ENCODE assay signal across 1 cellular context in the genomic region with DNA sequence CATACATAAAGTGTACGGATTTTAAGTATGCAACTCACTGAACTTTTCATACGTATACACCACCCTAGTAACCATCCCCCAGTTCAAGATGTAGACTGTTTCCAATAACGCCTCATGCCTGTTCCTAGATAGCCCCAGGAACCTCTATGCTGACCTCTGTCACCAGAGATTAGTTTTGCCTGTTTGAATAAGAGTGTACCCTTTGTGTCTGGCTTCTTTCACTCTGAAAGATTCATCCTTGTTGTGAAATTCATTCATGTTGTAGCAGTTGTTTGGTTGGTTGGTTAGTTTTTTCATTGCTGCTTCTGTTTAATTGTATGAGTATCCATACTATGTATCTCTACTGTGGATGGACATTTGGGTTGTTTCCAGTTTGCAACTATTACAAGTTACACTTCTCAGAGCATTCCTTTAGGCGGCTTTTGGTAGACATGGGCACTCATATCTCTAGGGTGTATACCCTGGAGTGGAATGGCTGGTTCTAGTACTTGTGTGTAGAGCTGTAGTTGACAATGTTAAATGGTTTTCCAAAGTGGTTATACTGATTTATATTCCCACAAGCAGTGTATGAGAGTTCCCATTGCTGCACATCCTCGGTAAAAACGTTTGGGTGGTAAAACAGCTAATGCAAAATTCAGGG.
TF ChIP-seq lines count a peak whose summit lies in the region.

No MANE protein-coding gene starts in this region.

TF ChIP-seq in K562, 482 proteins besides CTCF, POLR2A, EP300 and RAD21 (continued from another document and continues in another):
- TF ChIP-seq, protein P1, sequence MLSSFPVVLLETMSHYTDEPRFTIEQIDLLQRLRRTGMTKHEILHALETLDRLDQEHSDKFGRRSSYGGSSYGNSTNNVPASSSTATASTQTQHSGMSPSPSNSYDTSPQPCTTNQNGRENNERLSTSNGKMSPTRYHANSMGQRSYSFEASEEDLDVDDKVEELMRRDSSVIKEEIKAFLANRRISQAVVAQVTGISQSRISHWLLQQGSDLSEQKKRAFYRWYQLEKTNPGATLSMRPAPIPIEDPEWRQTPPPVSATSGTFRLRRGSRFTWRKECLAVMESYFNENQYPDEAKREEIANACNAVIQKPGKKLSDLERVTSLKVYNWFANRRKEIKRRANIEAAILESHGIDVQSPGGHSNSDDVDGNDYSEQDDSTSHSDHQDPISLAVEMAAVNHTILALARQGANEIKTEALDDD (IDR thresholded peaks at IDR 0.05) = no peak
- TF ChIP-seq, protein P2, sequence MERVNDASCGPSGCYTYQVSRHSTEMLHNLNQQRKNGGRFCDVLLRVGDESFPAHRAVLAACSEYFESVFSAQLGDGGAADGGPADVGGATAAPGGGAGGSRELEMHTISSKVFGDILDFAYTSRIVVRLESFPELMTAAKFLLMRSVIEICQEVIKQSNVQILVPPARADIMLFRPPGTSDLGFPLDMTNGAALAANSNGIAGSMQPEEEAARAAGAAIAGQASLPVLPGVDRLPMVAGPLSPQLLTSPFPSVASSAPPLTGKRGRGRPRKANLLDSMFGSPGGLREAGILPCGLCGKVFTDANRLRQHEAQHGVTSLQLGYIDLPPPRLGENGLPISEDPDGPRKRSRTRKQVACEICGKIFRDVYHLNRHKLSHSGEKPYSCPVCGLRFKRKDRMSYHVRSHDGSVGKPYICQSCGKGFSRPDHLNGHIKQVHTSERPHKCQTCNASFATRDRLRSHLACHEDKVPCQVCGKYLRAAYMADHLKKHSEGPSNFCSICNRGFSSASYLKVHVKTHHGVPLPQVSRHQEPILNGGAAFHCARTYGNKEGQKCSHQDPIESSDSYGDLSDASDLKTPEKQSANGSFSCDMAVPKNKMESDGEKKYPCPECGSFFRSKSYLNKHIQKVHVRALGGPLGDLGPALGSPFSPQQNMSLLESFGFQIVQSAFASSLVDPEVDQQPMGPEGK (CRISPR knock-in tag; IDR thresholded peaks at IDR 0.05; ENCODE audit: borderline replicate concordance) = no peak
- no peak for TF ChIP-seq ZFP36 (IDR thresholded peaks at IDR 0.05; ENCODE audit: low read depth, low read length, partially characterized antibody)
- TF ChIP-seq ELF1 (tag; IDR thresholded peaks at IDR 0.05) = no peak
- no peak for TF ChIP-seq HIVEP1 (CRISPR knock-in tag; IDR thresholded peaks at IDR 0.05)
- no peak for TF ChIP-seq ZNF24 (IDR thresholded peaks at IDR 0.05)
- no peak for TF ChIP-seq ZSCAN29 (IDR thresholded peaks at IDR 0.05)
- TF ChIP-seq SAFB (IDR thresholded peaks at IDR 0.05; ENCODE audit: borderline replicate concordance, low read depth, low read length) = no peak
- no peak for TF ChIP-seq HDAC3 (IDR thresholded peaks at IDR 0.05; ENCODE audit: borderline replicate concordance, partially characterized antibody)
- TF ChIP-seq, protein P3, sequence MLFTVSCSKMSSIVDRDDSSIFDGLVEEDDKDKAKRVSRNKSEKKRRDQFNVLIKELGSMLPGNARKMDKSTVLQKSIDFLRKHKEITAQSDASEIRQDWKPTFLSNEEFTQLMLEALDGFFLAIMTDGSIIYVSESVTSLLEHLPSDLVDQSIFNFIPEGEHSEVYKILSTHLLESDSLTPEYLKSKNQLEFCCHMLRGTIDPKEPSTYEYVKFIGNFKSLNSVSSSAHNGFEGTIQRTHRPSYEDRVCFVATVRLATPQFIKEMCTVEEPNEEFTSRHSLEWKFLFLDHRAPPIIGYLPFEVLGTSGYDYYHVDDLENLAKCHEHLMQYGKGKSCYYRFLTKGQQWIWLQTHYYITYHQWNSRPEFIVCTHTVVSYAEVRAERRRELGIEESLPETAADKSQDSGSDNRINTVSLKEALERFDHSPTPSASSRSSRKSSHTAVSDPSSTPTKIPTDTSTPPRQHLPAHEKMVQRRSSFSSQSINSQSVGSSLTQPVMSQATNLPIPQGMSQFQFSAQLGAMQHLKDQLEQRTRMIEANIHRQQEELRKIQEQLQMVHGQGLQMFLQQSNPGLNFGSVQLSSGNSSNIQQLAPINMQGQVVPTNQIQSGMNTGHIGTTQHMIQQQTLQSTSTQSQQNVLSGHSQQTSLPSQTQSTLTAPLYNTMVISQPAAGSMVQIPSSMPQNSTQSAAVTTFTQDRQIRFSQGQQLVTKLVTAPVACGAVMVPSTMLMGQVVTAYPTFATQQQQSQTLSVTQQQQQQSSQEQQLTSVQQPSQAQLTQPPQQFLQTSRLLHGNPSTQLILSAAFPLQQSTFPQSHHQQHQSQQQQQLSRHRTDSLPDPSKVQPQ (CRISPR knock-in tag; IDR thresholded peaks at IDR 0.05; ENCODE audit: borderline replicate concordance) = no peak
- TF ChIP-seq NEUROD1 (IDR thresholded peaks at IDR 0.05; ENCODE audit: borderline replicate concordance, low read depth, low read length, partially characterized antibody) = no peak
- TF ChIP-seq, protein P4, sequence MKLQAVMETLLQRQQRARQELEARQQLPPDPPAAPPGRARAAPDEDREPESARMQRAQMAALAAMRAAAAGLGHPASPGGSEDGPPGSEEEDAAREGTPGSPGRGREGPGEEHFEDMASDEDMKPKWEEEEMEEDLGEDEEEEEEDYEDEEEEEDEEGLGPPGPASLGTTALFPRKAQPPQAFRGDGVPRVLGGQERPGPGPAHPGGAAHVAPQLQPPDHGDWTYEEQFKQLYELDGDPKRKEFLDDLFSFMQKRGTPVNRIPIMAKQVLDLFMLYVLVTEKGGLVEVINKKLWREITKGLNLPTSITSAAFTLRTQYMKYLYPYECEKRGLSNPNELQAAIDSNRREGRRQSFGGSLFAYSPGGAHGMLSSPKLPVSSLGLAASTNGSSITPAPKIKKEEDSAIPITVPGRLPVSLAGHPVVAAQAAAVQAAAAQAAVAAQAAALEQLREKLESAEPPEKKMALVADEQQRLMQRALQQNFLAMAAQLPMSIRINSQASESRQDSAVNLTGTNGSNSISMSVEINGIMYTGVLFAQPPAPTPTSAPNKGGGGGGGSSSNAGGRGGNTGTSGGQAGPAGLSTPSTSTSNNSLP (IDR thresholded peaks at IDR 0.05; ENCODE audit: borderline replicate concordance, low read depth, low read length) = no peak
- TF ChIP-seq ZNF253 (CRISPR knock-in tag; conservative IDR thresholded peaks at IDR 0.05) = no peak
- TF ChIP-seq ARID1B (IDR thresholded peaks at IDR 0.05) = peak; percentile 45
- TF ChIP-seq, protein P5, sequence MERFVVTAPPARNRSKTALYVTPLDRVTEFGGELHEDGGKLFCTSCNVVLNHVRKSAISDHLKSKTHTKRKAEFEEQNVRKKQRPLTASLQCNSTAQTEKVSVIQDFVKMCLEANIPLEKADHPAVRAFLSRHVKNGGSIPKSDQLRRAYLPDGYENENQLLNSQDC (CRISPR knock-in tag; IDR thresholded peaks at IDR 0.05) = no peak
- no peak for TF ChIP-seq CBX5 (IDR thresholded peaks at IDR 0.05; ENCODE audit: borderline replicate concordance, low read depth)
- TF ChIP-seq KDM1A (IDR thresholded peaks at IDR 0.05) = peak; percentile 38 to 49; a peak in 2 of 4 replicates
- TF ChIP-seq SMC3 (conservative IDR thresholded peaks at IDR 0.05; ENCODE audit: insufficient read depth, low read depth, low read length) = no peak
- no peak for TF ChIP-seq SMARCA4 (IDR thresholded peaks at IDR 0.05)
- TF ChIP-seq, protein P6, sequence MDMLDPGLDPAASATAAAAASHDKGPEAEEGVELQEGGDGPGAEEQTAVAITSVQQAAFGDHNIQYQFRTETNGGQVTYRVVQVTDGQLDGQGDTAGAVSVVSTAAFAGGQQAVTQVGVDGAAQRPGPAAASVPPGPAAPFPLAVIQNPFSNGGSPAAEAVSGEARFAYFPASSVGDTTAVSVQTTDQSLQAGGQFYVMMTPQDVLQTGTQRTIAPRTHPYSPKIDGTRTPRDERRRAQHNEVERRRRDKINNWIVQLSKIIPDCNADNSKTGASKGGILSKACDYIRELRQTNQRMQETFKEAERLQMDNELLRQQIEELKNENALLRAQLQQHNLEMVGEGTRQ (CRISPR knock-in tag; IDR thresholded peaks at IDR 0.05) = no peak
- no peak for TF ChIP-seq ZNF384 (IDR thresholded peaks at IDR 0.05; ENCODE audit: low read depth, low read length)
- no peak for TF ChIP-seq CTBP1 (IDR thresholded peaks at IDR 0.05; ENCODE audit: borderline replicate concordance)
- TF ChIP-seq, protein P7, sequence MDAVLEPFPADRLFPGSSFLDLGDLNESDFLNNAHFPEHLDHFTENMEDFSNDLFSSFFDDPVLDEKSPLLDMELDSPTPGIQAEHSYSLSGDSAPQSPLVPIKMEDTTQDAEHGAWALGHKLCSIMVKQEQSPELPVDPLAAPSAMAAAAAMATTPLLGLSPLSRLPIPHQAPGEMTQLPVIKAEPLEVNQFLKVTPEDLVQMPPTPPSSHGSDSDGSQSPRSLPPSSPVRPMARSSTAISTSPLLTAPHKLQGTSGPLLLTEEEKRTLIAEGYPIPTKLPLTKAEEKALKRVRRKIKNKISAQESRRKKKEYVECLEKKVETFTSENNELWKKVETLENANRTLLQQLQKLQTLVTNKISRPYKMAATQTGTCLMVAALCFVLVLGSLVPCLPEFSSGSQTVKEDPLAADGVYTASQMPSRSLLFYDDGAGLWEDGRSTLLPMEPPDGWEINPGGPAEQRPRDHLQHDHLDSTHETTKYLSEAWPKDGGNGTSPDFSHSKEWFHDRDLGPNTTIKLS (IDR thresholded peaks at IDR 0.05; ENCODE audit: borderline replicate concordance, low read depth) = no peak
- no peak for TF ChIP-seq SIRT6 (IDR thresholded peaks at IDR 0.05; ENCODE audit: low read depth, low read length)
- TF ChIP-seq ZNF507 (tag; conservative IDR thresholded peaks at IDR 0.05) = no peak
- no peak for TF ChIP-seq MTA1 (IDR thresholded peaks at IDR 0.05; ENCODE audit: borderline replicate concordance)
- TF ChIP-seq CBX1 (IDR thresholded peaks at IDR 0.05; ENCODE audit: low read depth) = no peak
- no peak for TF ChIP-seq DMBX1 (CRISPR knock-in tag; IDR thresholded peaks at IDR 0.05; ENCODE audit: borderline replicate concordance)
- no peak for TF ChIP-seq KAT7 (CRISPR knock-in tag; IDR thresholded peaks at IDR 0.05; ENCODE audit: borderline replicate concordance)
- no peak for TF ChIP-seq RBM25 (IDR thresholded peaks at IDR 0.05; ENCODE audit: low read depth, low read length, severe bottlenecking)
- TF ChIP-seq ZNF75A (CRISPR knock-in tag; IDR thresholded peaks at IDR 0.05) = no peak
- peak; percentile 14; the same call in 1 of the 2 replicates for TF ChIP-seq NFIC (IDR thresholded peaks at IDR 0.05)
- TF ChIP-seq MTA2 (IDR thresholded peaks at IDR 0.05; ENCODE audit: low read depth) = 0 out of 2 replicates have a peak, but pooled peaks have one; percentile 6
- no peak for TF ChIP-seq GTF2E2 (tag; IDR thresholded peaks at IDR 0.05)
- TF ChIP-seq CEBPG (CRISPR knock-in tag; IDR thresholded peaks at IDR 0.05) = no peak
- no peak for TF ChIP-seq CEBPG (tag; conservative IDR thresholded peaks at IDR 0.05 in 1 of 2, IDR thresholded peaks at IDR 0.05 in 1 of 2)
- TF ChIP-seq, protein P8, sequence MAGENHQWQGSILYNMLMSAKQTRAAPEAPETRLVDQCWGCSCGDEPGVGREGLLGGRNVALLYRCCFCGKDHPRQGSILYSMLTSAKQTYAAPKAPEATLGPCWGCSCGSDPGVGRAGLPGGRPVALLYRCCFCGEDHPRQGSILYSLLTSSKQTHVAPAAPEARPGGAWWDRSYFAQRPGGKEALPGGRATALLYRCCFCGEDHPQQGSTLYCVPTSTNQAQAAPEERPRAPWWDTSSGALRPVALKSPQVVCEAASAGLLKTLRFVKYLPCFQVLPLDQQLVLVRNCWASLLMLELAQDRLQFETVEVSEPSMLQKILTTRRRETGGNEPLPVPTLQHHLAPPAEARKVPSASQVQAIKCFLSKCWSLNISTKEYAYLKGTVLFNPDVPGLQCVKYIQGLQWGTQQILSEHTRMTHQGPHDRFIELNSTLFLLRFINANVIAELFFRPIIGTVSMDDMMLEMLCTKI (IDR thresholded peaks at IDR 0.05; ENCODE audit: partially characterized antibody) = no peak
- TF ChIP-seq BHLHE40 (IDR thresholded peaks at IDR 0.05; ENCODE audit: low read length) = no peak
- TF ChIP-seq EHMT2 (IDR thresholded peaks at IDR 0.05) = peak; percentile 56; the same call in 1 of the 2 replicates
- TF ChIP-seq, protein P9, sequence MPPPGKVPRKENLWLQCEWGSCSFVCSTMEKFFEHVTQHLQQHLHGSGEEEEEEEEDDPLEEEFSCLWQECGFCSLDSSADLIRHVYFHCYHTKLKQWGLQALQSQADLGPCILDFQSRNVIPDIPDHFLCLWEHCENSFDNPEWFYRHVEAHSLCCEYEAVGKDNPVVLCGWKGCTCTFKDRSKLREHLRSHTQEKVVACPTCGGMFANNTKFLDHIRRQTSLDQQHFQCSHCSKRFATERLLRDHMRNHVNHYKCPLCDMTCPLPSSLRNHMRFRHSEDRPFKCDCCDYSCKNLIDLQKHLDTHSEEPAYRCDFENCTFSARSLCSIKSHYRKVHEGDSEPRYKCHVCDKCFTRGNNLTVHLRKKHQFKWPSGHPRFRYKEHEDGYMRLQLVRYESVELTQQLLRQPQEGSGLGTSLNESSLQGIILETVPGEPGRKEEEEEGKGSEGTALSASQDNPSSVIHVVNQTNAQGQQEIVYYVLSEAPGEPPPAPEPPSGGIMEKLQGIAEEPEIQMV (tag; conservative IDR thresholded peaks at IDR 0.05; ENCODE audit: low read depth) = no peak
- TF ChIP-seq RBFOX2 (IDR thresholded peaks at IDR 0.05; ENCODE audit: low read depth, low read length) = 0 out of 2 replicates have a peak, but pooled peaks have one; percentile 4
- no peak for TF ChIP-seq TAF1 (IDR thresholded peaks at IDR 0.05; ENCODE audit: control insufficient read depth, extremely low read depth, insufficient read depth, low read length, severe bottlenecking)
- TF ChIP-seq, protein P10, sequence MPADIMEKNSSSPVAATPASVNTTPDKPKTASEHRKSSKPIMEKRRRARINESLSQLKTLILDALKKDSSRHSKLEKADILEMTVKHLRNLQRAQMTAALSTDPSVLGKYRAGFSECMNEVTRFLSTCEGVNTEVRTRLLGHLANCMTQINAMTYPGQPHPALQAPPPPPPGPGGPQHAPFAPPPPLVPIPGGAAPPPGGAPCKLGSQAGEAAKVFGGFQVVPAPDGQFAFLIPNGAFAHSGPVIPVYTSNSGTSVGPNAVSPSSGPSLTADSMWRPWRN (IDR thresholded peaks at IDR 0.05; ENCODE audit: low read depth) = no peak
- no peak for TF ChIP-seq ZFP30 (CRISPR knock-in tag; IDR thresholded peaks at IDR 0.05; ENCODE audit: borderline replicate concordance)
- TF ChIP-seq NCOR1 (IDR thresholded peaks at IDR 0.05) = peak; percentile 60
- no peak for TF ChIP-seq DACH1 (IDR thresholded peaks at IDR 0.05; ENCODE audit: partially characterized antibody)
- 0 out of 2 replicates have a peak, but pooled peaks have one; percentile 14 for TF ChIP-seq DPF2 (IDR thresholded peaks at IDR 0.05)
- TF ChIP-seq ZNF584 (CRISPR knock-in tag; IDR thresholded peaks at IDR 0.05; ENCODE audit: low read depth) = no peak
- no peak for TF ChIP-seq BRD4 (IDR thresholded peaks at IDR 0.05)
- TF ChIP-seq, protein P11, sequence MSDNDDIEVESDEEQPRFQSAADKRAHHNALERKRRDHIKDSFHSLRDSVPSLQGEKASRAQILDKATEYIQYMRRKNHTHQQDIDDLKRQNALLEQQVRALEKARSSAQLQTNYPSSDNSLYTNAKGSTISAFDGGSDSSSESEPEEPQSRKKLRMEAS (CRISPR knock-in tag; IDR thresholded peaks at IDR 0.05) = no peak
- TF ChIP-seq SMAD3 (CRISPR knock-in tag; conservative IDR thresholded peaks at IDR 0.05) = no peak
- no peak for TF ChIP-seq JUND (IDR thresholded peaks at IDR 0.05; ENCODE audit: borderline replicate concordance, low read depth, low read length)
- TF ChIP-seq JUND (tag; IDR thresholded peaks at IDR 0.05; ENCODE audit: borderline replicate concordance, low read depth, low read length) = no peak
